Comparison of ENCODE assay signal across 29 cellular contexts in the genomic region with DNA sequence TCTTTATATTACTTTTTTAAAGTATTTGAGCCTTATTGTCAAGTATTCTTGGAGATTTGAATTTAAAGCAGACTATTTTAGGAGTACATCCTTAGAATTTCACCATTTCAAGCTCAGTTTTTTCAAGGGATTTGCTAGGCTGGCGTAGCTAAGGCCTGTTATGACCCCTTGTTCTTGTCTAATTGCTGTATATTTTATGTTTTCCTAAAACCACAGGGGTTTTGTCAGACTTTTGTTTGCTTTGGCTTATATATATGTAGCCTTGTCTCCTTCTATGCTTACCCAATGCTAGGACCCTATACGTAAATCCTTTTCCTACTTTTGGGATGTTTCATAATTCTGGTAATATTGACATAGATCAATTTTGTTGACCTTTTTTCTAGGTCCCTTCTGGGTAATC.
"Had no signal": no experiment of that assay in that cellular context is flagged by ENCODE, and none has a peak within 500 bp of the region (broad histone marks: within the 10 kb centered on the region; RNA-seq: fewer than 3 reads in every experiment).

No MANE protein-coding gene starts in this region.

- H3K27me3 ChIP-seq: adrenal gland, ascending aorta, gastroesophageal sphincter, sigmoid colon, thyroid gland had no signal

- DNase-seq: activated CD4-positive, alpha-beta T cell treated with anti-CD3 and anti-CD28 coated beads, Interleukin-2, amount 50 U/mL, for 4 hours; activated CD8-positive, alpha-beta memory T cell treated with anti-CD3 and anti-CD28 coated beads, Interleukin-2, amount 50 U/mL, for 48 hours; activated naive CD4-positive, alpha-beta T cell; activated T-cell treated with anti-CD3 and anti-CD28 coated beads, Interleukin-2, amount 50 U/mL, for 4 hours; adrenal gland; cerebellar nuclear complex; cortex of kidney; endodermal cell; head of caudate nucleus; hypothalamus; islet precursor cell; left cardiac atrium; midbrain; nephron progenitor cell; occipital lobe; posterior cingulate gyrus; sigmoid colon; stimulated activated CD4-positive, alpha-beta T cell treated with anti-CD3 and anti-CD28 coated beads, Interleukin-12 subunit alpha, Interleukin-12 subunit beta, amount 100 ng/mL, for 4 hours; stimulated activated CD4-positive, alpha-beta T cell treated with anti-CD3 and anti-CD28 coated beads, Interleukin-4, amount 100 ng/mL, for 4 hours; stimulated activated naive CD8-positive, alpha-beta T cell treated with anti-CD3 and anti-CD28 coated beads, Interleukin-15, Interleukin-2, amounts not matched to agents 100 U/mL and 50 U/mL, for 24 hours; substantia nigra; T-cell; thyroid gland had no signal

- H3K4me1 Mint-ChIP-seq: nephron progenitor cell, T-cell had no signal

- H3K9me3 Mint-ChIP-seq: activated T-cell treated with anti-CD3 and anti-CD28 coated beads, Interleukin-2, amount 50 U/mL, for 4 hours; activated T-helper 2 cell treated with anti-CD3 and anti-CD28 coated beads, Interferon-gamma antibody, Interleukin-2, Interleukin-4, amounts not matched to agents 10 μg/mL and 5 μg/mL and 100 μg/mL, durations not matched to agents 14 hours and 24 hours and 36 hours; endodermal cell; nephron progenitor cell; T-helper 2 cell treated with Interferon-gamma antibody and Interleukin-4, amounts not matched to agents 5 μg/mL and 100 μg/mL, for 36 hours had no signal

- H3K4me3 ChIP-seq: adrenal gland, ascending aorta, gastroesophageal sphincter, sigmoid colon, thyroid gland had no signal

- H3K4me3 Mint-ChIP-seq: activated naive CD8-positive, alpha-beta T cell; activated T-cell treated with anti-CD3 and anti-CD28 coated beads, Interleukin-2, amount 50 U/mL, for 4 hours; endodermal cell; nephron progenitor cell; T-cell; T-helper 2 cell treated with Interferon-gamma antibody and Interleukin-4, amounts not matched to agents 5 μg/mL and 100 μg/mL, for 36 hours had no signal

- H3K36me3 ChIP-seq: adrenal gland, ascending aorta, gastroesophageal sphincter, sigmoid colon, thyroid gland had no signal

- H3K27ac Mint-ChIP-seq: activated naive CD8-positive, alpha-beta T cell; activated T-helper 2 cell treated with anti-CD3 and anti-CD28 coated beads, Interferon-gamma antibody, Interleukin-2, Interleukin-4, amounts not matched to agents 10 μg/mL and 5 μg/mL and 100 μg/mL, durations not matched to agents 14 hours and 24 hours and 36 hours; endodermal cell; nephron progenitor cell; T-cell; T-helper 2 cell treated with Interferon-gamma antibody and Interleukin-4, amounts not matched to agents 5 μg/mL and 100 μg/mL, for 36 hours had no signal

- H3K27ac ChIP-seq: ascending aorta, gastroesophageal sphincter, sigmoid colon, thyroid gland, VCaP had no signal

- H3K27me3 Mint-ChIP-seq: activated naive CD8-positive, alpha-beta T cell; T-cell had no signal

- H3K4me1 ChIP-seq: ascending aorta, gastroesophageal sphincter, sigmoid colon, thyroid gland had no signal

- H3K36me3 Mint-ChIP-seq: activated naive CD8-positive, alpha-beta T cell; T-cell had no signal

- H3K9me3 ChIP-seq: adrenal gland, ascending aorta, gastroesophageal sphincter, sigmoid colon, thyroid gland had no signal
